Comparison of ENCODE assay signal across 1 cellular context in genomic region chr5:68220260-68220659, GRCh38.
TF ChIP-seq lines count a peak whose summit lies in the region.

No MANE protein-coding gene starts in this region.

TF ChIP-seq in neural cell, 6 proteins besides CTCF, POLR2A, EP300 and RAD21 (continued from another document):
- TF ChIP-seq REST (IDR thresholded peaks at IDR 0.05; ENCODE audit: borderline replicate concordance) (no peak), EZH2 (IDR thresholded peaks at IDR 0.05; ENCODE audit: borderline replicate concordance, insufficient read depth, low read length, poor library complexity, severe bottlenecking) (no peak), POLR2AphosphoS5 (IDR thresholded peaks at IDR 0.05) (no peak)
